8 cellular contexts compared by ENCODE assay signal in the genomic region with DNA sequence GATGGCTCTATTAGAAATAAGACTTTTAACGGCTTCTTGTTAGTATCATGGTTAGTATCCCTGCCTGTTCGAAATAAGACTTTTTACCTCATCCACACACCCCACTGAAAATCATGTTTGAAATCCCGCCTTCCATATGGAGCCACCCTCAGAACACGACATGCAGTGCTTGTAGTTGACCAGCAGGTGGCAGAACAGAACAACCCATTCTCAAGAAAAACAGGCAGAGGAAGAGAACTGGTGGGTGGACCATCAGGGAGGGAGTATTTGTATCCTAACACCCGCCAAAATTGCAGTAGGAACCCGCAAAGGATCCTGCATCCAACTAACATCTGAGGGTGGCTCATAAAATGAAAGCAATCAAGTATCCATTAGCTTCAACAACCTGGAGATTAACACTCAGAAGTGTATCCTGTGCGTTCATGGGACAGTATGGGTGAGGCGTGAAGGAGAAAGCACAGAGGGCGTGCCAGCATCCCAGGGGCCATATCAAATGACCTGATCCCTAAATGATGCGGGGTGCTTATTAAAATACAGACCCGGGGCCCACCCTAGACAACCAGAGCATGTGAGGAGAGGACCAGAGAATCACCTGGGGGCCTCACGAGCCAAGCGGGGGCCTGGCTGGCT.
DNase-seq lines count a peak whose midpoint lies in the region; ATAC-seq lines count a peak whose summit lies in the region.

No MANE protein-coding gene starts in this region.

- H3K27ac ChIP-seq in epithelial cell of prostate, result no peak overlapping the region

- no peaks in the 10 kb centered on the region for H3K27me3 Mint-ChIP-seq in stimulated activated naive CD8-positive, alpha-beta T cell treated with anti-CD3 and anti-CD28 coated beads, Interleukin-15, amount 100 ng/mL, for 72 hours

- H3K9me3 Mint-ChIP-seq in stimulated activated naive CD8-positive, alpha-beta T cell treated with anti-CD3 and anti-CD28 coated beads, Interleukin-15, amount 100 ng/mL, for 72 hours, result no peaks in the 10 kb centered on the region

- peaks cover 49% of the 10 kb centered on the region for H3K4me1 Mint-ChIP-seq in stimulated activated naive CD8-positive, alpha-beta T cell treated with anti-CD3 and anti-CD28 coated beads, Interleukin-15, amount 100 ng/mL, for 72 hours

- H3K4me3 Mint-ChIP-seq in stimulated activated naive CD8-positive, alpha-beta T cell treated with anti-CD3 and anti-CD28 coated beads, Interleukin-15, amount 100 ng/mL, for 72 hours, result no peak overlapping the region

- peak; percentile 37 for ATAC-seq in HG03521 (IDR thresholded peaks at IDR 0.05; ENCODE audit: unreplicated experiment)
- no peak for ATAC-seq in stimulated activated naive CD8-positive, alpha-beta T cell treated with anti-CD3 and anti-CD28 coated beads, Interleukin-15, amount 100 ng/mL, for 72 hours
- ATAC-seq in GM21381 (IDR thresholded peaks at IDR 0.05; ENCODE audit: unreplicated experiment), result no peak

- no peak overlapping the region for H3K27ac Mint-ChIP-seq in stimulated activated naive CD8-positive, alpha-beta T cell treated with anti-CD3 and anti-CD28 coated beads, Interleukin-15, amount 100 ng/mL, for 72 hours

- peak; percentile 82 for DNase-seq in ELR (ENCODE audit: low read depth)
- peak; percentile 71 for DNase-seq in NOMO-1 treated with DMSO at 0.1 percent for 48 hours (lab: John Stamatoyannopoulos, UW; ENCODE audit: unreplicated experiment)
- peak; percentile 8 for DNase-seq in activated CD8-positive, alpha-beta memory T cell treated with anti-CD3 and anti-CD28 coated beads, Interleukin-2, amount 50 U/mL, for 1 hour (ENCODE audit: extremely low read depth)
- peak; percentile 8 for DNase-seq in epithelial cell of prostate (ENCODE audit: low read depth, low spot score)
- peak; percentile 59 for DNase-seq in mucosa of gallbladder (ENCODE audit: low spot score)
- peak; percentile 49 to 54 for DNase-seq in stimulated activated naive CD8-positive, alpha-beta T cell treated with anti-CD3 and anti-CD28 coated beads, Interleukin-15, amount 100 ng/mL, for 72 hours

Comparison
In these comparisons a context has a peak if more than half of its experiments do, and no peak if none do; other contexts are left out.
1. DNase-seq: peak in every context shown above with its lines; median percentile 82 in ELR; 71 in NOMO-1 treated with DMSO at 0.1 percent for 48 hours; 59 in mucosa of gallbladder; 52 in stimulated activated naive CD8-positive, alpha-beta T cell treated with anti-CD3 and anti-CD28 coated beads, Interleukin-15, amount 100 ng/mL, for 72 hours; 8 in activated CD8-positive, alpha-beta memory T cell treated with anti-CD3 and anti-CD28 coated beads, Interleukin-2, amount 50 U/mL, for 1 hour; 8 in epithelial cell of prostate.